ENCODE assay signal across 1 cellular context in the genomic region with DNA sequence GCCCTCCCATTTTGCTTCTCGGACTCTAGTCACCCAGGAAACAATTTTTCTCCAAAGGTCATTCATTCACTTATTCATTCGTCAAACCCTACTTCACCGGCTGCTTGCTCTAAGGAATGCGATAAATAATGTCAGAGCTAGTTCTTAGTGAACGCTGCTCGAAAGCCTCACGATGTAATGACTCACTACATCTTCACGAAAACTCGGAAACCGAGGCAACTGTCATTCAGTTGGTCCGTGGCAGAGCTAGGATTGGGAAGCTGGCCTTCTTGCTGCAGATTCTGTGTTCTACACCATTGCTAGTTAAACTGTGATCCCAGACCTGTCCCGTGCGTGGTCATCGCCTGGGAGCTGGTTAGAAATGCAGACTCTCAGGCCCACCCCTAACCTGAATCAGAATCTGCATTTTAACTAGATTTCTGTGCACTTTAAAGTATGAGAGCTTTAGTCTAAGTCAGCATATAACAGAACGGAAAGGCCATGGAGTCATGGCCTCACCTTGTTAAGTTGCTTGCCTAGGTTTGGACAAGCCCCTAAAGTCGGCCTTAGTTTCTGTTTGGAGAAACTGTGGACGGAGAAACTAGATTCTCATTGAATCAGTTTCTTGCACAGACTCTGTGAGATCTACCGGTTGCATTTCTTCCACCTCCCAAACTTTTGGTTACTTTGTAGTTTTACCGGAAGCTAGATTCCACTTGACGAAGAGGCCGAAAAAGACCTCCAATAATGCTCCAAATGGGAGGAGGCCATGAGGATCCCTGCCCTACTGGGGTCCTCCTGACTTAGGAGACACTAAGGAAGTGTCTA.
A peak's percentile ranks its signal among the peaks of the same experiment; 100 is the strongest.
TF ChIP-seq lines count a peak whose summit lies in the region.

No MANE protein-coding gene starts in this region.

TF ChIP-seq in HepG2, 621 proteins besides CTCF, POLR2A, EP300 and RAD21 (continued from another document and continues in another):
- TF ChIP-seq, protein P1, sequence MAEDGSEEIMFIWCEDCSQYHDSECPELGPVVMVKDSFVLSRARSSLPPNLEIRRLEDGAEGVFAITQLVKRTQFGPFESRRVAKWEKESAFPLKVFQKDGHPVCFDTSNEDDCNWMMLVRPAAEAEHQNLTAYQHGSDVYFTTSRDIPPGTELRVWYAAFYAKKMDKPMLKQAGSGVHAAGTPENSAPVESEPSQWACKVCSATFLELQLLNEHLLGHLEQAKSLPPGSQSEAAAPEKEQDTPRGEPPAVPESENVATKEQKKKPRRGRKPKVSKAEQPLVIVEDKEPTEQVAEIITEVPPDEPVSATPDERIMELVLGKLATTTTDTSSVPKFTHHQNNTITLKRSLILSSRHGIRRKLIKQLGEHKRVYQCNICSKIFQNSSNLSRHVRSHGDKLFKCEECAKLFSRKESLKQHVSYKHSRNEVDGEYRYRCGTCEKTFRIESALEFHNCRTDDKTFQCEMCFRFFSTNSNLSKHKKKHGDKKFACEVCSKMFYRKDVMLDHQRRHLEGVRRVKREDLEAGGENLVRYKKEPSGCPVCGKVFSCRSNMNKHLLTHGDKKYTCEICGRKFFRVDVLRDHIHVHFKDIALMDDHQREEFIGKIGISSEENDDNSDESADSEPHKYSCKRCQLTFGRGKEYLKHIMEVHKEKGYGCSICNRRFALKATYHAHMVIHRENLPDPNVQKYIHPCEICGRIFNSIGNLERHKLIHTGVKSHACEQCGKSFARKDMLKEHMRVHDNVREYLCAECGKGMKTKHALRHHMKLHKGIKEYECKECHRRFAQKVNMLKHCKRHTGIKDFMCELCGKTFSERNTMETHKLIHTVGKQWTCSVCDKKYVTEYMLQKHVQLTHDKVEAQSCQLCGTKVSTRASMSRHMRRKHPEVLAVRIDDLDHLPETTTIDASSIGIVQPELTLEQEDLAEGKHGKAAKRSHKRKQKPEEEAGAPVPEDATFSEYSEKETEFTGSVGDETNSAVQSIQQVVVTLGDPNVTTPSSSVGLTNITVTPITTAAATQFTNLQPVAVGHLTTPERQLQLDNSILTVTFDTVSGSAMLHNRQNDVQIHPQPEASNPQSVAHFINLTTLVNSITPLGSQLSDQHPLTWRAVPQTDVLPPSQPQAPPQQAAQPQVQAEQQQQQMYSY (CRISPR knock-in tag; IDR thresholded peaks at IDR 0.05) = peak; percentile 6; the same call in 1 of the 2 replicates
- TF ChIP-seq ZNF747 (CRISPR knock-in tag; IDR thresholded peaks at IDR 0.05; ENCODE audit: borderline replicate concordance) = 0 out of 2 replicates have a peak, but pooled peaks have one; percentile 61
- TF ChIP-seq, protein P2, sequence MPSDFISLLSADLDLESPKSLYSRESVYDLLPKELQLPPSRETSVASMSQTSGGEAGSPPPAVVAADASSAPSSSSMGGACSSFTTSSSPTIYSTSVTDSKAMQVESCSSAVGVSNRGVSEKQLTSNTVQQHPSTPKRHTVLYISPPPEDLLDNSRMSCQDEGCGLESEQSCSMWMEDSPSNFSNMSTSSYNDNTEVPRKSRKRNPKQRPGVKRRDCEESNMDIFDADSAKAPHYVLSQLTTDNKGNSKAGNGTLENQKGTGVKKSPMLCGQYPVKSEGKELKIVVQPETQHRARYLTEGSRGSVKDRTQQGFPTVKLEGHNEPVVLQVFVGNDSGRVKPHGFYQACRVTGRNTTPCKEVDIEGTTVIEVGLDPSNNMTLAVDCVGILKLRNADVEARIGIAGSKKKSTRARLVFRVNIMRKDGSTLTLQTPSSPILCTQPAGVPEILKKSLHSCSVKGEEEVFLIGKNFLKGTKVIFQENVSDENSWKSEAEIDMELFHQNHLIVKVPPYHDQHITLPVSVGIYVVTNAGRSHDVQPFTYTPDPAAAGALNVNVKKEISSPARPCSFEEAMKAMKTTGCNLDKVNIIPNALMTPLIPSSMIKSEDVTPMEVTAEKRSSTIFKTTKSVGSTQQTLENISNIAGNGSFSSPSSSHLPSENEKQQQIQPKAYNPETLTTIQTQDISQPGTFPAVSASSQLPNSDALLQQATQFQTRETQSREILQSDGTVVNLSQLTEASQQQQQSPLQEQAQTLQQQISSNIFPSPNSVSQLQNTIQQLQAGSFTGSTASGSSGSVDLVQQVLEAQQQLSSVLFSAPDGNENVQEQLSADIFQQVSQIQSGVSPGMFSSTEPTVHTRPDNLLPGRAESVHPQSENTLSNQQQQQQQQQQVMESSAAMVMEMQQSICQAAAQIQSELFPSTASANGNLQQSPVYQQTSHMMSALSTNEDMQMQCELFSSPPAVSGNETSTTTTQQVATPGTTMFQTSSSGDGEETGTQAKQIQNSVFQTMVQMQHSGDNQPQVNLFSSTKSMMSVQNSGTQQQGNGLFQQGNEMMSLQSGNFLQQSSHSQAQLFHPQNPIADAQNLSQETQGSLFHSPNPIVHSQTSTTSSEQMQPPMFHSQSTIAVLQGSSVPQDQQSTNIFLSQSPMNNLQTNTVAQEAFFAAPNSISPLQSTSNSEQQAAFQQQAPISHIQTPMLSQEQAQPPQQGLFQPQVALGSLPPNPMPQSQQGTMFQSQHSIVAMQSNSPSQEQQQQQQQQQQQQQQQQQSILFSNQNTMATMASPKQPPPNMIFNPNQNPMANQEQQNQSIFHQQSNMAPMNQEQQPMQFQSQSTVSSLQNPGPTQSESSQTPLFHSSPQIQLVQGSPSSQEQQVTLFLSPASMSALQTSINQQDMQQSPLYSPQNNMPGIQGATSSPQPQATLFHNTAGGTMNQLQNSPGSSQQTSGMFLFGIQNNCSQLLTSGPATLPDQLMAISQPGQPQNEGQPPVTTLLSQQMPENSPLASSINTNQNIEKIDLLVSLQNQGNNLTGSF (CRISPR knock-in tag; IDR thresholded peaks at IDR 0.05) = no peak
- 0 out of 2 replicates have a peak, but pooled peaks have one; percentile 20 for TF ChIP-seq TEF (CRISPR knock-in tag; IDR thresholded peaks at IDR 0.05)
- 0 out of 2 replicates have a peak, but pooled peaks have one; percentile 12 for TF ChIP-seq SMAD3 (CRISPR knock-in tag; IDR thresholded peaks at IDR 0.05)
- TF ChIP-seq ZNF615 (CRISPR knock-in tag; IDR thresholded peaks at IDR 0.05; ENCODE audit: borderline replicate concordance) = 0 out of 2 replicates have a peak, but pooled peaks have one; percentile 58
- 0 out of 2 replicates have a peak, but pooled peaks have one; percentile 1 for TF ChIP-seq ISL2 (CRISPR knock-in tag; IDR thresholded peaks at IDR 0.05)
- peak; percentile 47; the same call in 1 of the 2 replicates for TF ChIP-seq ZNF138 (CRISPR knock-in tag; IDR thresholded peaks at IDR 0.05; ENCODE audit: low read depth)
- TF ChIP-seq, protein P3, sequence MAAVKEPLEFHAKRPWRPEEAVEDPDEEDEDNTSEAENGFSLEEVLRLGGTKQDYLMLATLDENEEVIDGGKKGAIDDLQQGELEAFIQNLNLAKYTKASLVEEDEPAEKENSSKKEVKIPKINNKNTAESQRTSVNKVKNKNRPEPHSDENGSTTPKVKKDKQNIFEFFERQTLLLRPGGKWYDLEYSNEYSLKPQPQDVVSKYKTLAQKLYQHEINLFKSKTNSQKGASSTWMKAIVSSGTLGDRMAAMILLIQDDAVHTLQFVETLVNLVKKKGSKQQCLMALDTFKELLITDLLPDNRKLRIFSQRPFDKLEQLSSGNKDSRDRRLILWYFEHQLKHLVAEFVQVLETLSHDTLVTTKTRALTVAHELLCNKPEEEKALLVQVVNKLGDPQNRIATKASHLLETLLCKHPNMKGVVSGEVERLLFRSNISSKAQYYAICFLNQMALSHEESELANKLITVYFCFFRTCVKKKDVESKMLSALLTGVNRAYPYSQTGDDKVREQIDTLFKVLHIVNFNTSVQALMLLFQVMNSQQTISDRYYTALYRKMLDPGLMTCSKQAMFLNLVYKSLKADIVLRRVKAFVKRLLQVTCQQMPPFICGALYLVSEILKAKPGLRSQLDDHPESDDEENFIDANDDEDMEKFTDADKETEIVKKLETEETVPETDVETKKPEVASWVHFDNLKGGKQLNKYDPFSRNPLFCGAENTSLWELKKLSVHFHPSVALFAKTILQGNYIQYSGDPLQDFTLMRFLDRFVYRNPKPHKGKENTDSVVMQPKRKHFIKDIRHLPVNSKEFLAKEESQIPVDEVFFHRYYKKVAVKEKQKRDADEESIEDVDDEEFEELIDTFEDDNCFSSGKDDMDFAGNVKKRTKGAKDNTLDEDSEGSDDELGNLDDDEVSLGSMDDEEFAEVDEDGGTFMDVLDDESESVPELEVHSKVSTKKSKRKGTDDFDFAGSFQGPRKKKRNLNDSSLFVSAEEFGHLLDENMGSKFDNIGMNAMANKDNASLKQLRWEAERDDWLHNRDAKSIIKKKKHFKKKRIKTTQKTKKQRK (IDR thresholded peaks at IDR 0.05; ENCODE audit: low read length) = no peak
- TF ChIP-seq ZZZ3 (CRISPR knock-in tag; IDR thresholded peaks at IDR 0.05; ENCODE audit: borderline replicate concordance) = no peak
- TF ChIP-seq IRF2 (CRISPR knock-in tag; IDR thresholded peaks at IDR 0.05) = no peak
- TF ChIP-seq EZH2 (conservative IDR thresholded peaks at IDR 0.05; ENCODE audit: low read depth, low read length) = no peak
- TF ChIP-seq, protein P4, sequence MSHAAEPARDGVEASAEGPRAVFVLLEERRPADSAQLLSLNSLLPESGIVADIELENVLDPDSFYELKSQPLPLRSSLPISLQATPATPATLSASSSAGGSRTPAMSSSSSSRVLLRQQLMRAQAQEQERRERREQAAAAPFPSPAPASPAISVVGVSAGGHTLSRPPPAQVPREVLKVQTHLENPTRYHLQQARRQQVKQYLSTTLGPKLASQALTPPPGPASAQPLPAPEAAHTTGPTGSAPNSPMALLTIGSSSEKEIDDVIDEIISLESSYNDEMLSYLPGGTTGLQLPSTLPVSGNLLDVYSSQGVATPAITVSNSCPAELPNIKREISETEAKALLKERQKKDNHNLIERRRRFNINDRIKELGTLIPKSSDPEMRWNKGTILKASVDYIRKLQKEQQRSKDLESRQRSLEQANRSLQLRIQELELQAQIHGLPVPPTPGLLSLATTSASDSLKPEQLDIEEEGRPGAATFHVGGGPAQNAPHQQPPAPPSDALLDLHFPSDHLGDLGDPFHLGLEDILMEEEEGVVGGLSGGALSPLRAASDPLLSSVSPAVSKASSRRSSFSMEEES (CRISPR knock-in tag; IDR thresholded peaks at IDR 0.05) = no peak
- no peak for TF ChIP-seq JDP2 (CRISPR knock-in tag; IDR thresholded peaks at IDR 0.05; ENCODE audit: borderline replicate concordance)
- TF ChIP-seq SOX6 (IDR thresholded peaks at IDR 0.05) = no peak
- 0 out of 2 replicates have a peak, but pooled peaks have one; percentile 5 for TF ChIP-seq SOX6 (CRISPR knock-in tag; IDR thresholded peaks at IDR 0.05)
- TF ChIP-seq SMYD3 (CRISPR knock-in tag; IDR thresholded peaks at IDR 0.05) = no peak
- TF ChIP-seq FOXP1 (IDR thresholded peaks at IDR 0.05) = no peak
- TF ChIP-seq FOXP1 (CRISPR knock-in tag; IDR thresholded peaks at IDR 0.05) = no peak
- no peak for TF ChIP-seq NFYC (CRISPR knock-in tag; IDR thresholded peaks at IDR 0.05)
- TF ChIP-seq, protein P5, sequence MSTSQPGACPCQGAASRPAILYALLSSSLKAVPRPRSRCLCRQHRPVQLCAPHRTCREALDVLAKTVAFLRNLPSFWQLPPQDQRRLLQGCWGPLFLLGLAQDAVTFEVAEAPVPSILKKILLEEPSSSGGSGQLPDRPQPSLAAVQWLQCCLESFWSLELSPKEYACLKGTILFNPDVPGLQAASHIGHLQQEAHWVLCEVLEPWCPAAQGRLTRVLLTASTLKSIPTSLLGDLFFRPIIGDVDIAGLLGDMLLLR (CRISPR knock-in tag; IDR thresholded peaks at IDR 0.05) = 0 out of 2 replicates have a peak, but pooled peaks have one; percentile 70
- TF ChIP-seq DZIP1 (CRISPR knock-in tag; IDR thresholded peaks at IDR 0.05) = 0 out of 2 replicates have a peak, but pooled peaks have one; percentile 29
- TF ChIP-seq, protein P6, sequence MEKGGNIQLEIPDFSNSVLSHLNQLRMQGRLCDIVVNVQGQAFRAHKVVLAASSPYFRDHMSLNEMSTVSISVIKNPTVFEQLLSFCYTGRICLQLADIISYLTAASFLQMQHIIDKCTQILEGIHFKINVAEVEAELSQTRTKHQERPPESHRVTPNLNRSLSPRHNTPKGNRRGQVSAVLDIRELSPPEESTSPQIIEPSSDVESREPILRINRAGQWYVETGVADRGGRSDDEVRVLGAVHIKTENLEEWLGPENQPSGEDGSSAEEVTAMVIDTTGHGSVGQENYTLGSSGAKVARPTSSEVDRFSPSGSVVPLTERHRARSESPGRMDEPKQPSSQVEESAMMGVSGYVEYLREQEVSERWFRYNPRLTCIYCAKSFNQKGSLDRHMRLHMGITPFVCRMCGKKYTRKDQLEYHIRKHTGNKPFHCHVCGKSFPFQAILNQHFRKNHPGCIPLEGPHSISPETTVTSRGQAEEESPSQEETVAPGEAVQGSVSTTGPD (CRISPR knock-in tag; IDR thresholded peaks at IDR 0.05) = 0 out of 2 replicates have a peak, but pooled peaks have one; percentile 13
